ENCODE assay signal across 3 cellular contexts in the genomic region with DNA sequence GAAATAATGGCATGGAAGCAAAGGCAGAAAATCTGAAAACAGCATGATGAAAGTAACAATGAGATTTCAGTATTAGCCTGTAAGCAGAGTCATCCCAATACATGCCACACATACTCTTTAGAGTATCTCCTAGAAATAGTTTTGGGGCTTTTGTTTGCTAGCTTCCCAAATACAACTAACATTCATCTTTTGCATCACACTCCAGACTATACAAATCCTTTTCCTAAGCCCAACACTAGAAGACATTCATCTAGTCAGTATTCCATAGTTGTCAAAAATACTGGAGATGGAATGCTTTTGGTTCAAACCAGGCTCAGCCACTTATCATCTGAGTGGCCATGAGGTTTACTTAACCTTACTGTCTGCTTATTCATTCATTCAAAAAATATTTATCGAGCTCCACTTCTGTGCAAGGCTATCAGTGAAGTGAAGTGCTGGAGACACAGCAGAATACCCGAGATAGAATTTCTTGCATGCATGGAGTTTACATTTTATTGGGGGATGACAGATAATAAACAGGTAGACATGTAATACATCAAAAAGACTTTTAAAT.
A peak's percentile ranks its signal among the peaks of the same experiment; 100 is the strongest.
TF ChIP-seq lines count a peak whose summit lies in the region.

No MANE protein-coding gene starts in this region.

TF ChIP-seq in SK-N-SH treated with all-trans-retinoic acid at 6 μM for 48 hours, 23 proteins besides CTCF, POLR2A, EP300 and RAD21:
- TF ChIP-seq BACH2 (CRISPR knock-in tag; IDR thresholded peaks at IDR 0.05; ENCODE audit: borderline replicate concordance) (no peak), TCF4 (CRISPR knock-in tag; IDR thresholded peaks at IDR 0.05; ENCODE audit: borderline replicate concordance) (no peak), ISL1 (CRISPR knock-in tag; IDR thresholded peaks at IDR 0.05) (peak; percentile 69), CSDC2 (CRISPR knock-in tag; IDR thresholded peaks at IDR 0.05) (no peak), ESRRG (CRISPR knock-in tag; IDR thresholded peaks at IDR 0.05) (no peak), CREB5 (CRISPR knock-in tag; IDR thresholded peaks at IDR 0.05; ENCODE audit: low read depth) (no peak)

TF ChIP-seq in SK-N-SH, 30 proteins besides CTCF, POLR2A, EP300 and RAD21:
- TF ChIP-seq, protein P1, sequence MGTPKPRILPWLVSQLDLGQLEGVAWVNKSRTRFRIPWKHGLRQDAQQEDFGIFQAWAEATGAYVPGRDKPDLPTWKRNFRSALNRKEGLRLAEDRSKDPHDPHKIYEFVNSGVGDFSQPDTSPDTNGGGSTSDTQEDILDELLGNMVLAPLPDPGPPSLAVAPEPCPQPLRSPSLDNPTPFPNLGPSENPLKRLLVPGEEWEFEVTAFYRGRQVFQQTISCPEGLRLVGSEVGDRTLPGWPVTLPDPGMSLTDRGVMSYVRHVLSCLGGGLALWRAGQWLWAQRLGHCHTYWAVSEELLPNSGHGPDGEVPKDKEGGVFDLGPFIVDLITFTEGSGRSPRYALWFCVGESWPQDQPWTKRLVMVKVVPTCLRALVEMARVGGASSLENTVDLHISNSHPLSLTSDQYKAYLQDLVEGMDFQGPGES (IDR thresholded peaks at IDR 0.05; ENCODE audit: low read depth, low read length), result no peak
- TF ChIP-seq RFX5 (IDR thresholded peaks at IDR 0.05; ENCODE audit: low read length), result no peak
- no peak for TF ChIP-seq FOXM1 (IDR thresholded peaks at IDR 0.05; ENCODE audit: low read depth)
- TF ChIP-seq MEF2A (IDR thresholded peaks at IDR 0.05; ENCODE audit: borderline replicate concordance, low read depth), result no peak
- TF ChIP-seq ELF1 (IDR thresholded peaks at IDR 0.05), result no peak
- no peak for TF ChIP-seq EZH2phosphoT487 (IDR thresholded peaks at IDR 0.05; ENCODE audit: borderline replicate concordance, low read depth)
- TF ChIP-seq USF1 (IDR thresholded peaks at IDR 0.05; ENCODE audit: borderline replicate concordance, low read depth), result no peak
- TF ChIP-seq POLR2AphosphoS5 (IDR thresholded peaks at IDR 0.05; ENCODE audit: low read depth, low read length), result no peak

TF ChIP-seq in IMR-90, 13 proteins besides CTCF, POLR2A, EP300 and RAD21:
- no peak for TF ChIP-seq RFX5 (IDR thresholded peaks at IDR 0.05; ENCODE audit: low read depth, low read length)
- TF ChIP-seq SMC3 (IDR thresholded peaks at IDR 0.05; ENCODE audit: low read depth, low read length), result no peak
- TF ChIP-seq, protein P2, sequence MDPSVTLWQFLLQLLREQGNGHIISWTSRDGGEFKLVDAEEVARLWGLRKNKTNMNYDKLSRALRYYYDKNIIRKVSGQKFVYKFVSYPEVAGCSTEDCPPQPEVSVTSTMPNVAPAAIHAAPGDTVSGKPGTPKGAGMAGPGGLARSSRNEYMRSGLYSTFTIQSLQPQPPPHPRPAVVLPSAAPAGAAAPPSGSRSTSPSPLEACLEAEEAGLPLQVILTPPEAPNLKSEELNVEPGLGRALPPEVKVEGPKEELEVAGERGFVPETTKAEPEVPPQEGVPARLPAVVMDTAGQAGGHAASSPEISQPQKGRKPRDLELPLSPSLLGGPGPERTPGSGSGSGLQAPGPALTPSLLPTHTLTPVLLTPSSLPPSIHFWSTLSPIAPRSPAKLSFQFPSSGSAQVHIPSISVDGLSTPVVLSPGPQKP (IDR thresholded peaks at IDR 0.05; ENCODE audit: borderline replicate concordance, low read depth, low read length), result no peak
- TF ChIP-seq, protein P3, sequence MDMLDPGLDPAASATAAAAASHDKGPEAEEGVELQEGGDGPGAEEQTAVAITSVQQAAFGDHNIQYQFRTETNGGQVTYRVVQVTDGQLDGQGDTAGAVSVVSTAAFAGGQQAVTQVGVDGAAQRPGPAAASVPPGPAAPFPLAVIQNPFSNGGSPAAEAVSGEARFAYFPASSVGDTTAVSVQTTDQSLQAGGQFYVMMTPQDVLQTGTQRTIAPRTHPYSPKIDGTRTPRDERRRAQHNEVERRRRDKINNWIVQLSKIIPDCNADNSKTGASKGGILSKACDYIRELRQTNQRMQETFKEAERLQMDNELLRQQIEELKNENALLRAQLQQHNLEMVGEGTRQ (IDR thresholded peaks at IDR 0.05; ENCODE audit: low read depth, low read length), result no peak
- TF ChIP-seq FOS (IDR thresholded peaks at IDR 0.05; ENCODE audit: low read depth, low read length), result no peak
- no peak for TF ChIP-seq MAZ (IDR thresholded peaks at IDR 0.05; ENCODE audit: borderline replicate concordance, low read depth, low read length)
- TF ChIP-seq MAFK (IDR thresholded peaks at IDR 0.05; ENCODE audit: low read depth, low read length), result no peak
- no peak for TF ChIP-seq NFE2L2 (IDR thresholded peaks at IDR 0.05; ENCODE audit: low read depth, low read length)
- no peak for TF ChIP-seq CEBPB (IDR thresholded peaks at IDR 0.05; ENCODE audit: low read depth, low read length)
- TF ChIP-seq RCOR1 (IDR thresholded peaks at IDR 0.05; ENCODE audit: insufficient replicate concordance, low read length), result no peak
- TF ChIP-seq MXI1 (IDR thresholded peaks at IDR 0.05; ENCODE audit: borderline replicate concordance, low read depth, low read length), result no peak
- no peak for TF ChIP-seq BHLHE40 (IDR thresholded peaks at IDR 0.05; ENCODE audit: low read depth, low read length)
- no peak for TF ChIP-seq CHD1 (IDR thresholded peaks at IDR 0.05; ENCODE audit: low read depth, low read length)
